In the genomic region with DNA sequence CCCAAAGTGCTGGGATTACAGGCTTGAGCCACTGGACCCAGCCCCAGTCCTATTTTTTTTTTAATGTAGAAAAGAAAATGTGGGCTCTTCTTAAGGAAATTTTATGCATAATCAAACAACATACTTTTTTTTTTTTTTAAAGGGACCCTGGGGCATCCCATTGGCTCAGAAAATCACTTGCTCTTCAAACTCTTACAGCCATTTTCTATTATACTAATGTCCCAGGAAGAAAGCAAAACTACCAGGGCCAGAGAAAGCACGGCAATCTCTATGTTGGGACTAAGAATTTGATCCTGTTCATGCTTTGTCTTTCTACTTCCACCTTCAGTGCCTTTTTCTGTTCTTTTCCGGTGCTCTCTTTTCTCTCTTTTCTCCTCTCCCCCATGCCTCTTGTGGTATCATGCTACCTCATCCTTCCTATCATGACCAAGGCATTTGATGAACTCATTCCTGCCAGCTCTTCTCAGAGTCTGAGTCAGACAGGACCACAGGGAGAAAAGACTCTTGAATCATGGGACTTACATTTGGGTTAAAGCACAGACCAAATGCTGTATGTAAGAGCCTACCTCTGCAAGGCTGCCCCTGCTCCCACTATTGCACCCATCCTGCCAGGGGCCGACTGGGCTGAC, we compare ENCODE assay signal across 10 cellular contexts.
DNase-seq lines count a peak whose midpoint lies in the region; ATAC-seq, FAIRE-seq and TF ChIP-seq lines count a peak whose summit lies in the region.
"Had no signal": no experiment of that assay in that cellular context is flagged by ENCODE, and none has a peak within 500 bp of the region (broad histone marks: within the 10 kb centered on the region; RNA-seq: fewer than 3 reads in every experiment).

No MANE protein-coding gene starts in this region.

- dilution Hi-C loops in endothelial cell of umbilical vein (cut with MboI; ENCODE audit: extremely low pct_ligation_motif_present, low sequenced_read_pairs), result no loop called here

- BruUV-seq in Panc1 (replicated peaks; lab: Mats Ljungman, UMichigan) (no TSS peak), endothelial cell of umbilical vein (replicated peaks; lab: Mats Ljungman, UMichigan) (no TSS peak)

- no peaks in the 10 kb centered on the region for H4K20me1 ChIP-seq in endothelial cell of umbilical vein (replicated peaks; ENCODE audit: control insufficient read depth, extremely low read depth, insufficient read depth, low read length)

- H3K79me2 ChIP-seq in endothelial cell of umbilical vein (ENCODE audit: control insufficient read depth, insufficient read depth, low read length), result no peaks in the 10 kb centered on the region

- H3K27ac ChIP-seq in Panc1 (ENCODE audit: low read length), result no peak overlapping the region
- H3K27ac ChIP-seq in endothelial cell of umbilical vein (ENCODE audit: insufficient read depth, low read depth, low read length), result no peak overlapping the region
- H3K27ac ChIP-seq in dorsolateral prefrontal cortex, result no peak overlapping the region

- no peak overlapping the region for H3K27ac Mint-ChIP-seq in progenitor cell of endocrine pancreas
- H3K27ac Mint-ChIP-seq: IgD-negative memory B cell had no signal

- H3K4me1 ChIP-seq in Panc1 (ENCODE audit: control insufficient read depth, insufficient read depth, low read length), result no peaks in the 10 kb centered on the region
- H3K4me1 ChIP-seq in endothelial cell of umbilical vein (ENCODE audit: control insufficient read depth, extremely low read depth, insufficient read depth, low read length), result no peaks in the 10 kb centered on the region

- H3K27me3 ChIP-seq in Panc1 (ENCODE audit: control insufficient read depth, insufficient read depth, low read length), result no peaks in the 10 kb centered on the region
- H3K27me3 ChIP-seq in endothelial cell of umbilical vein (ENCODE audit: control insufficient read depth in 2 of 2, insufficient read depth in 2 of 2, low read length in 2 of 2), result no peaks in the 10 kb centered on the region
- no peaks in the 10 kb centered on the region for H3K27me3 ChIP-seq in dorsolateral prefrontal cortex

- H2AFZ ChIP-seq in endothelial cell of umbilical vein (ENCODE audit: low read depth, low read length), result no peak overlapping the region

- no peaks in the 10 kb centered on the region for H3K27me3 Mint-ChIP-seq in progenitor cell of endocrine pancreas

- CTCF ChIA-PET in Panc1 (lab: Charles Lee) (no interaction called here), endothelial cell of umbilical vein (lab: Charles Lee) (interaction anchor here (1.4 kb wide), 1 partner anchor 11 kb away, joined by 4 read pairs; no protein-coding TSS in a partner anchor)

- POLR2A ChIA-PET in Panc1 (lab: Charles Lee) (no interaction called here), endothelial cell of umbilical vein (lab: Charles Lee) (no interaction called here)

- FAIRE-seq in endothelial cell of umbilical vein (lab: Jason Lieb, UNC), result no peak
- FAIRE-seq: A204.1 had no signal

- H3K9me3 ChIP-seq in Panc1 (ENCODE audit: control insufficient read depth, insufficient read depth, low read depth, low read length), result no peaks in the 10 kb centered on the region
- H3K9me3 ChIP-seq in endothelial cell of umbilical vein (replicated peaks; ENCODE audit: control insufficient read depth, insufficient read depth, low read length), result no peaks in the 10 kb centered on the region

- intact Hi-C loops in Panc1 (cut with micrococcal nuclease; ENCODE audit: unreplicated experiment), result no loop called here
- intact Hi-C loops in endothelial cell of umbilical vein (cut with micrococcal nuclease), result no loop called here
- intact Hi-C loops in dorsolateral prefrontal cortex (cut with DNase I), result no loop called here

- peaks cover 16% of the 10 kb centered on the region for H3K9me3 Mint-ChIP-seq in progenitor cell of endocrine pancreas (ENCODE audit: low read depth)

- no peak overlapping the region for H3K4me3 ChIP-seq in Panc1 (ENCODE audit: low read depth in 2 of 2, low read length in 2 of 2)
- H3K4me3 ChIP-seq in endothelial cell of umbilical vein (replicated peaks in 1 of 3; ENCODE audit: insufficient read depth in 1 of 3, low read depth in 1 of 3, low read length in 3 of 3), result no peak overlapping the region
- H3K4me3 ChIP-seq in dorsolateral prefrontal cortex, result no peak overlapping the region

- no peaks in the 10 kb centered on the region for H3K36me3 ChIP-seq in Panc1 (ENCODE audit: control insufficient read depth, insufficient read depth, low read length)
- H3K36me3 ChIP-seq in endothelial cell of umbilical vein (ENCODE audit: control insufficient read depth in 2 of 2, extremely low read depth in 1 of 2, insufficient read depth in 2 of 2, low read length in 2 of 2), result no peaks in the 10 kb centered on the region

- H3K9me1 ChIP-seq in endothelial cell of umbilical vein (replicated peaks; ENCODE audit: control insufficient read depth, extremely low read depth, insufficient read depth, low read length), result no peaks in the 10 kb centered on the region

- in situ Hi-C loops in Panc1 (cut with HindIII; ENCODE audit: low pct_unique_long_range_greater_than_20kb, low sequenced_read_pairs), result no loop called here

- ATAC-seq in Panc1 (peak; percentile 66), HG03521 (IDR thresholded peaks at IDR 0.05; ENCODE audit: unreplicated experiment) (no peak)

- H3K4me3 Mint-ChIP-seq in progenitor cell of endocrine pancreas (ENCODE audit: low read depth), result no peak overlapping the region

- H3K9ac ChIP-seq in endothelial cell of umbilical vein (replicated peaks; ENCODE audit: extremely low read depth, insufficient read depth, low read length), result no peak overlapping the region

- H3K36me3 Mint-ChIP-seq in progenitor cell of endocrine pancreas (ENCODE audit: insufficient read depth), result peaks cover 2% of the 10 kb centered on the region
- H3K36me3 Mint-ChIP-seq: IgD-negative memory B cell had no signal

- TF ChIP-seq CTCF in Panc1 (IDR thresholded peaks at IDR 0.05) (no peak), endothelial cell of umbilical vein (IDR thresholded peaks at IDR 0.05; ENCODE audit: extremely low read depth in 1 of 2, insufficient read depth in 1 of 2, low read depth in 1 of 2, low read length in 2 of 2) (no peak), dorsolateral prefrontal cortex (IDR thresholded peaks at IDR 0.05 in 54 of 56, conservative IDR thresholded peaks at IDR 0.05 in 2 of 56; ENCODE audit: low read depth in 1 of 56, partially characterized antibody in 56 of 56) (no peak), progenitor cell of endocrine pancreas (IDR thresholded peaks at IDR 0.05; ENCODE audit: unreplicated experiment) (no peak)

- TF ChIP-seq POLR2A in endothelial cell of umbilical vein (IDR thresholded peaks at IDR 0.05; ENCODE audit: low read depth, low read length), result no peak

- no peaks in the 10 kb centered on the region for H3K4me1 Mint-ChIP-seq in progenitor cell of endocrine pancreas (ENCODE audit: low read depth)

- H3K4me2 ChIP-seq in endothelial cell of umbilical vein (ENCODE audit: insufficient read depth, low read length), result no peak overlapping the region

- DNase-seq in DMS53 (lab: John Stamatoyannopoulos, UW) (peak; percentile 28), DMS53 treated with DMSO at 0.1 percent for 48 hours (lab: John Stamatoyannopoulos, UW; ENCODE audit: unreplicated experiment) (no peak), Panc1 (ENCODE audit: low read depth, low spot score) (peak; percentile 72), endothelial cell of umbilical vein (ENCODE audit: low read depth, low spot score) (no peak), renal cortical epithelial cell (ENCODE audit: low read depth) (peak; percentile 92), dorsolateral prefrontal cortex (no peak), progenitor cell of endocrine pancreas (ENCODE audit: low spot score, unreplicated experiment) (no peak)

TF ChIP-seq in endothelial cell of umbilical vein, 7 proteins besides CTCF, POLR2A, EP300 and RAD21:
- TF ChIP-seq JUN (IDR thresholded peaks at IDR 0.05; ENCODE audit: borderline replicate concordance, insufficient read depth, insufficient read length, low read depth), result no peak
- peak; percentile 71 for TF ChIP-seq FOS (IDR thresholded peaks at IDR 0.05; ENCODE audit: borderline replicate concordance, insufficient read depth, low read length)
- TF ChIP-seq MYC (IDR thresholded peaks at IDR 0.05; ENCODE audit: low read depth, low read length), result no peak

Comparison
In these comparisons a context has a peak if more than half of its experiments do, and no peak if none do; other contexts are left out.
1. DNase-seq: peak in DMS53 (single experiment), Panc1 (single experiment) and renal cortical epithelial cell (single experiment); none in DMS53 treated with DMSO at 0.1 percent for 48 hours (single experiment), endothelial cell of umbilical vein (single experiment), dorsolateral prefrontal cortex (0 of 10) and progenitor cell of endocrine pancreas (single experiment).